9 cellular contexts compared by ENCODE assay signal in genomic region chr19:20167020-20167644, GRCh38. TPM values are rescaled to one million over a fixed set of nuclear protein-coding genes. Genes with fewer than 3 reads are reported as not detected.
DNase-seq lines count a peak whose midpoint lies in the region; ATAC-seq and TF ChIP-seq lines count a peak whose summit lies in the region.
"Had no signal": no experiment of that assay in that cellular context is flagged by ENCODE, and none has a peak within 500 bp of the region (broad histone marks: within the 10 kb centered on the region; RNA-seq: fewer than 3 reads in every experiment).

Gene ZNF486 (plus strand): TSS chr19:20167214. CDS start chr19:20167331, 117 bp downstream.

- peaks cover 0 to 27% of the 10 kb centered on the region in 2 experiments for H3K36me3 ChIP-seq in SK-N-SH (replicated peaks in 1 of 2; ENCODE audit: control insufficient read depth in 1 of 2, insufficient read depth in 2 of 2, low read length in 1 of 2)
- no peaks in the 10 kb centered on the region for H3K36me3 ChIP-seq in adrenal gland (replicated peaks in 1 of 2)
- H3K36me3 ChIP-seq in left ventricle myocardium inferior: peaks cover 19% of the 10 kb centered on the region
- H3K36me3 ChIP-seq in tibial nerve: peaks cover 0 to 29% (median 0%) of the 10 kb centered on the region in 3 donors

- H3K27ac ChIP-seq in SK-N-SH (ENCODE audit: low read depth in 2 of 2, low read length in 1 of 2) (peak within 1 kb of the TSS; percentile 75 to 77), adrenal gland (peak within 1 kb of the TSS in 4 of 5 donors; percentile 48 to 81 (median 62)), left ventricle myocardium inferior (replicated peaks) (peak within 1 kb of the TSS; percentile 73), tibial nerve (peak within 1 kb of the TSS in 3 of 4 donors; percentile 58 to 77 (median 71))
- H3K27ac ChIP-seq: C4-2B had no signal

- H3K9me3 ChIP-seq in SK-N-SH (no peaks in the 10 kb centered on the region; the same call in 1 of the 2 replicates), adrenal gland (replicated peaks in 1 of 3) (no peaks in the 10 kb centered on the region), left ventricle myocardium inferior (replicated peaks) (no peaks in the 10 kb centered on the region), tibial nerve (no peaks in the 10 kb centered on the region)

- H3K79me2 ChIP-seq in SK-N-SH (ENCODE audit: insufficient read depth): peaks cover 48% of the 10 kb centered on the region

- peaks cover 6% of the 10 kb centered on the region for H3F3A ChIP-seq in SK-N-SH (replicated peaks; ENCODE audit: insufficient read depth)

- peak within 1 kb of the TSS; percentile 82 for H3K4me2 ChIP-seq in SK-N-SH

- H3K4me1 ChIP-seq in SK-N-SH (ENCODE audit: control insufficient read depth in 1 of 2, insufficient read depth in 2 of 2, low read depth in 1 of 2, low read length in 1 of 2): no peaks in the 10 kb centered on the region; a peak in 1 of 4 replicates
- H3K4me1 ChIP-seq in adrenal gland (replicated peaks in 1 of 2): peaks cover 0 to 7% of the 10 kb centered on the region in 2 donors
- peaks cover 13% of the 10 kb centered on the region for H3K4me1 ChIP-seq in left ventricle myocardium inferior
- H3K4me1 ChIP-seq in tibial nerve: peaks cover 0 to 9% (median 3%) of the 10 kb centered on the region in 4 donors

- H3K9me2 ChIP-seq in SK-N-SH: no peaks in the 10 kb centered on the region

- POLR2A ChIA-PET in SK-N-SH (lab: Yijun Ruan, JAX): interaction anchor here (0.6 to 1.8 kb wide), 11 partner anchors 11 to 494 kb away, joined by 3 to 6 read pairs (median 3); partner anchors contain the start of genes ZNF253, ZNF626 and ZNF90

- peak within 1 kb of the TSS; percentile 72 to 95 for H3K4me3 ChIP-seq in SK-N-SH (ENCODE audit: low read depth in 2 of 2, low read length in 1 of 2)
- H3K4me3 ChIP-seq in adrenal gland: peak within 1 kb of the TSS; percentile 29 to 85 (median 70)
- peak within 1 kb of the TSS; percentile 82 for H3K4me3 ChIP-seq in left ventricle myocardium inferior
- H3K4me3 ChIP-seq in tibial nerve: peak within 1 kb of the TSS; percentile 42 to 84 (median 62)

- CTCF ChIA-PET in SK-N-SH (lab: Yijun Ruan, JAX): interaction anchor here (0.8 kb wide), 1 partner anchor 193 kb away, joined by 3 read pairs; no protein-coding TSS in a partner anchor

- H3K9ac ChIP-seq in SK-N-SH: peak within 1 kb of the TSS; percentile 87

- H4K20me1 ChIP-seq in SK-N-SH (ENCODE audit: insufficient read depth): no peaks in the 10 kb centered on the region

- H3K27me3 ChIP-seq in SK-N-SH (ENCODE audit: insufficient read depth) (no peaks in the 10 kb centered on the region), adrenal gland (no peaks in the 10 kb centered on the region), left ventricle myocardium inferior (ENCODE audit: low read depth) (no peaks in the 10 kb centered on the region), tibial nerve (no peaks in the 10 kb centered on the region)

- peak; percentile 93 for ATAC-seq in HG03432 (IDR thresholded peaks at IDR 0.05; ENCODE audit: unreplicated experiment)

- TF ChIP-seq RAD21 in SK-N-SH (IDR thresholded peaks at IDR 0.05; ENCODE audit: low read length): no peak

- TF ChIP-seq POLR2A in adrenal gland (IDR thresholded peaks at IDR 0.05) (peak in 1 of 2 donors; percentile 68), tibial nerve (IDR thresholded peaks at IDR 0.05) (peak in 1 of 2 donors; percentile 62)

- TF ChIP-seq EP300 in SK-N-SH (IDR thresholded peaks at IDR 0.05; ENCODE audit: borderline replicate concordance in 1 of 2, low read depth in 1 of 2, low read length in 1 of 2): no peak
- TF ChIP-seq EP300 in tibial nerve (IDR thresholded peaks at IDR 0.05): peak in 1 of 2 donors; percentile 70

- H2AFZ ChIP-seq in SK-N-SH (ENCODE audit: low read depth): peak within 1 kb of the TSS; percentile 89

- TF ChIP-seq CTCF in SK-N-SH (IDR thresholded peaks at IDR 0.05): no peak
- no peak for TF ChIP-seq CTCF in adrenal gland (IDR thresholded peaks at IDR 0.05)
- TF ChIP-seq CTCF in left ventricle myocardium inferior (IDR thresholded peaks at IDR 0.05; ENCODE audit: borderline replicate concordance): no peak
- TF ChIP-seq CTCF in tibial nerve (IDR thresholded peaks at IDR 0.05): no peak

- DNase-seq in NCI-H526 (lab: John Stamatoyannopoulos, UW) (peak; percentile 6 to 33), NCI-H526 treated with DMSO at 0.1 percent for 48 hours (lab: John Stamatoyannopoulos, UW) (no peak), SK-N-SH (peak; percentile 85), adrenal gland (peak; percentile 91 to 99 (median 97)), left ventricle myocardium inferior (peak; percentile 96), pons (ENCODE audit: low spot score) (peak; percentile 99), tibial nerve (ENCODE audit: low spot score in 2 of 2) (peak; percentile 98 to 100)

- intact Hi-C loops in adrenal gland (cut with DNase I): no loop called here
- intact Hi-C loops in left ventricle myocardium inferior (cut with micrococcal nuclease): no loop called here

- WGBS in SK-N-SH (ENCODE audit: low lambda C conversion rate): 2% methylated on average over 18 of the region's 25 CpGs
- WGBS in adrenal gland, 4 donors: 0 to 2% (median 1%) methylated on average over 14 to 25 of the region's 25 CpGs
- 3 to 4% methylated on average over 23 to 25 of the region's 25 CpGs for WGBS in tibial nerve, 2 donors

TF ChIP-seq in SK-N-SH, 30 proteins besides CTCF, POLR2A, EP300 and RAD21:
- peak; percentile 39; the same call in 1 of the 2 replicates for TF ChIP-seq MXI1 (IDR thresholded peaks at IDR 0.05; ENCODE audit: low read depth, low read length)
- no peak for TF ChIP-seq FOXM1 (IDR thresholded peaks at IDR 0.05; ENCODE audit: low read depth)
- peak; percentile 70; the same call in 1 of the 2 replicates for TF ChIP-seq SIN3A (IDR thresholded peaks at IDR 0.05; ENCODE audit: borderline replicate concordance, low read depth, low read length)
- TF ChIP-seq TEAD4 (IDR thresholded peaks at IDR 0.05; ENCODE audit: borderline replicate concordance, insufficient read depth): no peak
- peak; percentile 44; the same call in 1 of the 2 replicates for TF ChIP-seq GABPA (IDR thresholded peaks at IDR 0.05; ENCODE audit: low read depth)
- peak; percentile 90 for TF ChIP-seq ELF1 (IDR thresholded peaks at IDR 0.05)
- no peak for TF ChIP-seq TCF12 (IDR thresholded peaks at IDR 0.05)
- peak; percentile 98 for TF ChIP-seq PBX3 (IDR thresholded peaks at IDR 0.05)
- 0 out of 2 replicates have a peak, but pooled peaks have one; percentile 3 for TF ChIP-seq NRF1 (IDR thresholded peaks at IDR 0.05; ENCODE audit: low read depth, low read length)
- TF ChIP-seq IRF3 (IDR thresholded peaks at IDR 0.05; ENCODE audit: low read depth, low read length): peak; percentile 70; the same call in 1 of the 2 replicates
- TF ChIP-seq POLR2AphosphoS5 (IDR thresholded peaks at IDR 0.05; ENCODE audit: low read depth, low read length): peak; percentile 84; the same call in 1 of the 2 replicates
- TF ChIP-seq RFX5 (IDR thresholded peaks at IDR 0.05; ENCODE audit: low read length): no peak
- TF ChIP-seq TAF1 (IDR thresholded peaks at IDR 0.05; ENCODE audit: borderline replicate concordance, low read depth, low read length): peak; percentile 26; the same call in 1 of the 2 replicates

RNA-seq across cellular contexts. Expression of gene ZNF486, which starts in this region (rescaled TPM):
- polyA plus RNA-seq in SK-N-SH (2012; rRNA removed) (2.0 and 3.0 TPM in 2 replicates), adrenal gland (1 to 10 TPM in 2 of 3 donors, under 1 TPM in 1; 0.81 to 3.0 (median 1.8) TPM)
- polyA plus RNA-seq in SK-N-SH (2012; cell fraction: cytosol; rRNA removed): 2.6 TPM in 2 replicates
- polyA plus RNA-seq in SK-N-SH (2012; cell fraction: nucleus; rRNA removed): 0.80 and 1.8 TPM in 2 replicates
- total RNA-seq in adrenal gland (1 to 10 TPM; 1.5 to 3.6 (median 2.8) TPM), left ventricle myocardium inferior (1.3 TPM), tibial nerve (1 to 10 TPM; 2.7 to 5.5 (median 3.7) TPM)
